In the genomic region with DNA sequence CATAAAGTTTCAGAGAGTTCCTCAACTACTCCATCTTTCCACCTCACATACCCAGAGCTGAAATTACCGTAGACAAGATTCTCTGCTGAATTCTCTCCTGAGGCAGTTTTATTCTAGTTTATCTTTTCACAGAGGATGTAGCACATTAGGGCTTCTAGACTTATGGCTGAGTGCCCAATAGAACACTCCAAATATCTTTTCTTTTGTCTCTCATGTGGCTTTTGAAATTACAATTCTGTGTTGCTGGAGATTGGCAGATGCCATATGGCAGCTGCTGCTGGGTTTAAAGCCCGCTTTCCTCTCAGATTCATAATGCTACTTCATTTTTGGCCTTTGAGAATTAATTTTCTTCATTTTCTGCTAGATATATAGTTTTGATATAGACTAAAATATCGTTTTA, we compare ENCODE assay signal across 9 cellular contexts.
"Had no signal": no experiment of that assay in that cellular context is flagged by ENCODE, and none has a peak within 500 bp of the region (broad histone marks: within the 10 kb centered on the region; RNA-seq: fewer than 3 reads in every experiment).

No MANE protein-coding gene starts in this region.

- DNase-seq: activated CD4-positive, alpha-beta T cell treated with anti-CD3 and anti-CD28 coated beads for 4 hours; activated CD8-positive, alpha-beta memory T cell treated with anti-CD3 and anti-CD28 coated beads, Interleukin-2, amount 50 U/mL, for 48 hours; activated CD8-positive, alpha-beta T cell treated with anti-CD3 and anti-CD28 coated beads, Interleukin-2, amount 10 ng/mL, durations not matched to agents 7 days and 5 days; aorta; esophagus squamous epithelium; foreskin fibroblast; glutamatergic neuron; naive thymus-derived CD8-positive, alpha-beta T cell; small intestine had no signal

- ATAC-seq: activated CD8-positive, alpha-beta T cell treated with anti-CD3 and anti-CD28 coated beads, Interleukin-2, amount 10 ng/mL, durations not matched to agents 7 days and 5 days; naive thymus-derived CD8-positive, alpha-beta T cell had no signal
